Comparison of ENCODE assay signal across 1 cellular context in the genomic region with DNA sequence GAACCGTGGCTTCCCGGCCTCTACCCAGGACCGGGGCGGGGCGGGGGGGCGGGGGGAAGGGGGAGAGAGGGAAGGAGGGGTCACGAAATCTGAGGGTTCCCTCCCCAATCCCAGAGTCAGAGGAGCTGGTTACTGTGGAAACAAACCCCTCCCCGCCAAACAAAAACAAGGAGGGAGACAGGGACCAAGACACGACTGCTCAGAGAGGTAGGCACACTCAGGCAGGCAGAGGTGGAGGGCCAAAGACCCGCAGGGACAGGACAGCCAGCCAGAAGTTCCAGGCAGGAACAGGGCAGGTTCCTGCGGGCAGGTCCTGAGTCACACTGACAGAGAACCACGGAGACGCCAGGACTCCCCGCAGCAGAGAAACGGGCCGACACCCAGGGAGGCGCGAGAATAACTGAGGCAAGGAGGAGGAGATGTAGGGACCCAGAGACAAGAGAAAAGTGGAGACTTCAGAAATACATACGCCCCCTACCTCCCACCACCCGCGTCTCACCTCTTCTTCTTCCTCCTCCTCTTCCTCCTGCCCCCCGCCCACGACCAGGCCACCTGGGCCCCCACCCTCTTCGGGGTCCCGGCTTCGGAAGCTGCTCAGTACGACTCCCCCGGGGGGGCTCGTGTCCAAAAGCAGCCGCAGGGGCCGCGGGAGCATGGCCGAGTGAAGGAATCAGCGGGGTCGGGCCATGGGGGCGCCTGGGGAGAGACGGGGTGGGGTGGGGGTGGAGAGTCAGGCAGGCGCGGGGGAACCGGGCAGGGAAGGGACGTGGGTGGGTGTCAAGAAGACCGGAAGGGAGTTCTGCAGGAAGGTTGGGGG.
TF ChIP-seq lines count a peak whose summit lies in the region.

No MANE protein-coding gene starts in this region.

TF ChIP-seq in WTC11, 78 proteins besides CTCF, POLR2A, EP300 and RAD21 (continued from another document):
- TF ChIP-seq, protein P1, sequence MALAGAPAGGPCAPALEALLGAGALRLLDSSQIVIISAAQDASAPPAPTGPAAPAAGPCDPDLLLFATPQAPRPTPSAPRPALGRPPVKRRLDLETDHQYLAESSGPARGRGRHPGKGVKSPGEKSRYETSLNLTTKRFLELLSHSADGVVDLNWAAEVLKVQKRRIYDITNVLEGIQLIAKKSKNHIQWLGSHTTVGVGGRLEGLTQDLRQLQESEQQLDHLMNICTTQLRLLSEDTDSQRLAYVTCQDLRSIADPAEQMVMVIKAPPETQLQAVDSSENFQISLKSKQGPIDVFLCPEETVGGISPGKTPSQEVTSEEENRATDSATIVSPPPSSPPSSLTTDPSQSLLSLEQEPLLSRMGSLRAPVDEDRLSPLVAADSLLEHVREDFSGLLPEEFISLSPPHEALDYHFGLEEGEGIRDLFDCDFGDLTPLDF (CRISPR knock-in tag; IDR thresholded peaks at IDR 0.05) = no peak
- TF ChIP-seq, protein P2, sequence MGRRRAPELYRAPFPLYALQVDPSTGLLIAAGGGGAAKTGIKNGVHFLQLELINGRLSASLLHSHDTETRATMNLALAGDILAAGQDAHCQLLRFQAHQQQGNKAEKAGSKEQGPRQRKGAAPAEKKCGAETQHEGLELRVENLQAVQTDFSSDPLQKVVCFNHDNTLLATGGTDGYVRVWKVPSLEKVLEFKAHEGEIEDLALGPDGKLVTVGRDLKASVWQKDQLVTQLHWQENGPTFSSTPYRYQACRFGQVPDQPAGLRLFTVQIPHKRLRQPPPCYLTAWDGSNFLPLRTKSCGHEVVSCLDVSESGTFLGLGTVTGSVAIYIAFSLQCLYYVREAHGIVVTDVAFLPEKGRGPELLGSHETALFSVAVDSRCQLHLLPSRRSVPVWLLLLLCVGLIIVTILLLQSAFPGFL (CRISPR knock-in tag; IDR thresholded peaks at IDR 0.05; ENCODE audit: borderline replicate concordance) = no peak
- TF ChIP-seq GRHL2 (CRISPR knock-in tag; IDR thresholded peaks at IDR 0.05; ENCODE audit: insufficient replicate concordance, severe bottlenecking) (no peak), MXD4 (CRISPR knock-in tag; IDR thresholded peaks at IDR 0.05; ENCODE audit: borderline replicate concordance) (no peak), NFYB (CRISPR knock-in tag; conservative IDR thresholded peaks at IDR 0.05; ENCODE audit: low read depth) (no peak)
TF ChIP-seq in WTC11: peak in this region for 0.
